Comparison of ENCODE assay signal across 28 cellular contexts in genomic region chr3:198032039-198032438, GRCh38.
"Had no signal": no experiment of that assay in that cellular context is flagged by ENCODE, and none has a peak within 500 bp of the region (broad histone marks: within the 10 kb centered on the region; RNA-seq: fewer than 3 reads in every experiment).

No MANE protein-coding gene starts in this region.

- ATAC-seq: esophagus mucosa; gastrocnemius medialis; left lung; lower lobe of right lung; pancreas; stimulated activated memory B cell treated with anti-CD40 and anti-IgM and Interleukin-4, amounts not matched to agents 10 μg/mL and 1 μg/mL and 100 μg/mL, for 72 hours; stimulated activated naive CD8-positive, alpha-beta T cell treated with anti-CD3 and anti-CD28 coated beads, Interleukin-15, Interleukin-2, amounts not matched to agents 100 U/mL and 50 U/mL, for 24 hours had no signal

- H3K4me1 ChIP-seq: gastrocnemius medialis, left lung, lower lobe of right lung, pancreas, sigmoid colon, spleen, testis, tibial artery, upper lobe of left lung had no signal

- H3K36me3 ChIP-seq: gastrocnemius medialis, lower lobe of right lung, neutrophil, spleen had no signal

- H3K27ac ChIP-seq: dorsolateral prefrontal cortex, epithelial cell of prostate, gastrocnemius medialis, left lung, lower lobe of right lung, neutrophil, pancreas, sigmoid colon, spleen, testis, tibial artery, upper lobe of left lung had no signal

- H3K9me3 ChIP-seq: gastrocnemius medialis, heart right ventricle, left lung, lower lobe of right lung, neutrophil, pancreas, sigmoid colon, spleen, testis, tibial artery, upper lobe of left lung had no signal

- DNase-seq: cerebellar nuclear complex; cortex of kidney; dorsolateral prefrontal cortex; effector CD4-positive, alpha-beta T cell; foreskin fibroblast; gastrocnemius medialis; glutamatergic neuron; hippocampal formation; left lung; lower lobe of right lung; natural killer cell; pancreas; retina; sigmoid colon; spleen; stimulated activated CD4-positive, alpha-beta T cell treated with anti-CD3 and anti-CD28 coated beads, Interleukin-4, amount 100 ng/mL, for 4 hours; stimulated activated naive CD8-positive, alpha-beta T cell treated with anti-CD3 and anti-CD28 coated beads, Interleukin-15, Interleukin-2, amounts not matched to agents 100 U/mL and 50 U/mL, for 24 hours; substantia nigra; testis; tibial artery; upper lobe of left lung had no signal

- H3K27me3 ChIP-seq: dorsolateral prefrontal cortex, gastrocnemius medialis, heart right ventricle, left lung, neutrophil, pancreas, sigmoid colon, spleen, testis, tibial artery, upper lobe of left lung had no signal

- H3K4me3 ChIP-seq: dorsolateral prefrontal cortex, gastrocnemius medialis, left lung, lower lobe of right lung, pancreas, sigmoid colon, spleen, testis, tibial artery, upper lobe of left lung had no signal

- FAIRE-seq: islet of Langerhans, pancreas, urothelium cell line had no signal
